ENCODE assay signal across 35 cellular contexts in the genomic region with DNA sequence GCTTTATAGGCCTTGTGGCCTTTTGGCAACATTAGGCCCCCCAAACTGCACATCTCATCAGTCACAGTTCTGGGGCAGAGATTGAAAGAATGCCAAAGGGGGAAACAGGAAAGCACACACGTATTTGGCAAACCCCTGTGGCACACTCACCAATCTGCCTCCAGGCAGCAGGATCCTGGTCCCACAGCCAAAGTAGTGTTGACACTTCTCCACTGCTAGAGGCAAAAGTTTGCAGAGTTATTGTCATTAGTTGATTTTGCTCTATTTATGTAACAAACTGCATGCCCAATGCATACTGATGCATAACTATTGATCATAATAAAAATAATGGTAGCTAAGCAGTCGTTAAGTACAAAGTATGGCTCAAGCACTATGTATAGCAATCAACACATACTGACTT.
"Had no signal": no experiment of that assay in that cellular context is flagged by ENCODE, and none has a peak within 500 bp of the region (broad histone marks: within the 10 kb centered on the region; RNA-seq: fewer than 3 reads in every experiment).

No MANE protein-coding gene starts in this region.

- H3K27ac ChIP-seq: adrenal gland, body of pancreas, brain microvascular endothelial cell, WERI-Rb-1 had no signal

- FAIRE-seq: astrocyte, TTC549 had no signal

- ATAC-seq: activated CD4-positive, alpha-beta T cell treated with anti-CD3 and anti-CD28 coated beads for 36 hours; activated CD4-positive, CD25-positive, alpha-beta regulatory T cell treated with anti-CD3 and anti-CD28 coated beads, Interleukin-2, amount 50 U/mL, for 24 hours; activated CD8-positive, alpha-beta T cell treated with anti-CD3 and anti-CD28 coated beads for 36 hours; activated naive CD4-positive, alpha-beta T cell treated with anti-CD3 and anti-CD28 coated beads, Interleukin-2, amount 50 U/mL, for 72 hours; activated T-cell treated with anti-CD3 and anti-CD28 coated beads, Interleukin-2, amount 50 U/mL, for 4 hours; activated T-cell treated with anti-CD3 and anti-CD28 coated beads, Interleukin-2, amount 50 U/mL, for 72 hours; activated T-helper 17 cell treated with anti-CD3 and anti-CD28 coated beads, Interleukin-2, amount 50 U/mL, for 72 hours; body of pancreas; T-cell; T-helper 17 cell; WTC11 had no signal

- H3K27me3 ChIP-seq: adrenal gland, body of pancreas, brain microvascular endothelial cell, breast epithelium had no signal

- H3K36me3 ChIP-seq: adrenal gland, brain microvascular endothelial cell, breast epithelium, WERI-Rb-1 had no signal

- H3K9me3 ChIP-seq: adrenal gland, body of pancreas, breast epithelium had no signal

- H3K4me3 ChIP-seq: adrenal gland, body of pancreas, breast epithelium had no signal

- DNase-seq: activated CD4-positive, alpha-beta T cell treated with anti-CD3 and anti-CD28 coated beads for 1 hour; activated CD4-positive, alpha-beta T cell treated with anti-CD3 and anti-CD28 coated beads for 36 hours; activated CD4-positive, alpha-beta T cell treated with anti-CD3 and anti-CD28 coated beads for 48 hours; activated CD4-positive, alpha-beta T cell treated with anti-CD3 and anti-CD28 coated beads, Interleukin-2, amount 10 ng/mL, durations not matched to agents 7 days and 5 days; activated CD4-positive, alpha-beta T cell treated with anti-CD3 and anti-CD28 coated beads, Interleukin-2, amount 50 U/mL, for 48 hours; activated CD4-positive, CD25-positive, alpha-beta regulatory T cell; activated CD8-positive, alpha-beta memory T cell treated with anti-CD3 and anti-CD28 coated beads, Interleukin-2, amount 50 U/mL, for 4 hours; activated CD8-positive, alpha-beta T cell treated with anti-CD3 and anti-CD28 coated beads for 36 hours; activated effector memory CD4-positive, alpha-beta T cell treated with anti-CD3 and anti-CD28 coated beads, Interleukin-2, amount 50 U/mL, for 16 hours; activated gamma-delta T cell treated with Interleukin-2 at 50 U/mL for 16 hours; activated naive CD4-positive, alpha-beta T cell; activated naive CD4-positive, alpha-beta T cell treated with anti-CD3 and anti-CD28 coated beads for 36 hours; activated naive CD4-positive, alpha-beta T cell treated with anti-CD3 and anti-CD28 coated beads, Interleukin-2, amount 50 U/mL, for 16 hours; activated naive CD8-positive, alpha-beta T cell treated with anti-CD3 and anti-CD28 coated beads for 36 hours; activated T-cell treated with anti-CD3 and anti-CD28 coated beads for 4 hours; activated T-cell treated with anti-CD3 and anti-CD28 coated beads, Interleukin-2, amount 50 U/mL, for 1 hour; activated T-cell treated with anti-CD3 and anti-CD28 coated beads, Interleukin-2, amount 50 U/mL, for 4 hours; activated T-cell treated with anti-CD3 and anti-CD28 coated beads, Interleukin-2, amount 50 U/mL, for 72 hours; adrenal gland; amniotic stem cell; aorta; body of pancreas; brain microvascular endothelial cell; central memory CD4-positive, alpha-beta T cell; T-cell; T-helper 17 cell; T1000; WERI-Rb-1 had no signal

- H3K4me1 ChIP-seq: adrenal gland, body of pancreas, breast epithelium had no signal
